In the genomic region with DNA sequence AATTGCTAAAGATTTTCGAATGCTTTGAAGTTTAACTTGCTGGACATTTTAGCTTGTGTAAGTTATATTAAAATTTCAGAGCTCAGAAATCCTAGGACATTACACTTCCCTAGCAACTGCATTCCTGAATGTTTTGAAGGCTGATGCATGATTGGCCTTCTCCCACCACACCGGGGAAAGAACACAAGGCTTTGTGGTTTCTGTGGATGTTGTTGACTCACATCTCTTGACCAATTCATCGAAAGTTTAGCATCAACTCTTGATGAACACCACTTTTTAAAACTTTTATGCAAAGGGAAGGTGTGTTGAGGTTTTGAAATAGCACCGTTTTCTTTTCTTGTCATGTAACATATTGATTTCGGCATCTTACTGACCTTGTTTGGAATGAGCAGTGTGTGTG, we compare ENCODE assay signal across 14 cellular contexts.
A peak's percentile ranks its signal among the peaks of the same experiment; 100 is the strongest.
DNase-seq lines count a peak whose midpoint lies in the region; FAIRE-seq and TF ChIP-seq lines count a peak whose summit lies in the region.
"Had no signal": no experiment of that assay in that cellular context is flagged by ENCODE, and none has a peak within 500 bp of the region (broad histone marks: within the 10 kb centered on the region; RNA-seq: fewer than 3 reads in every experiment).

No MANE protein-coding gene starts in this region.

- H3K36me3 ChIP-seq in GM06990 (ENCODE audit: control insufficient read depth, insufficient read depth, low read length) (no peaks in the 10 kb centered on the region), bronchial epithelial cell (ENCODE audit: control insufficient read depth, insufficient read depth, low read length) (no peaks in the 10 kb centered on the region), smooth muscle cell (ENCODE audit: low read depth) (no peaks in the 10 kb centered on the region)
- H3K36me3 ChIP-seq: colonic mucosa, heart right ventricle had no signal

- FAIRE-seq in bronchial epithelial cell (lab: Jason Lieb, UNC), result no peak
- FAIRE-seq: G401.6 had no signal

- H3K27me3 ChIP-seq in GM06990 (replicated peaks; ENCODE audit: control insufficient read depth, insufficient read depth, low read length) (no peaks in the 10 kb centered on the region), bronchial epithelial cell (ENCODE audit: control insufficient read depth, insufficient read depth, low read length) (peaks cover 1% of the 10 kb centered on the region), smooth muscle cell (ENCODE audit: low read depth) (no peaks in the 10 kb centered on the region)
- H3K27me3 ChIP-seq: colonic mucosa, heart right ventricle had no signal

- no peaks in the 10 kb centered on the region for H3K9me3 ChIP-seq in smooth muscle cell (replicated peaks; ENCODE audit: low read depth)
- H3K9me3 ChIP-seq: colonic mucosa, heart right ventricle had no signal

- no peak overlapping the region for H3K9ac ChIP-seq in smooth muscle cell (ENCODE audit: low read depth)

- H3K4me2 ChIP-seq in smooth muscle cell, result no peak overlapping the region
- H3K4me2 ChIP-seq: GM23338 had no signal

- H3K4me3 ChIP-seq in GM06990 (replicated peaks; ENCODE audit: low read depth, low read length), result no peak overlapping the region
- no peak overlapping the region for H3K4me3 ChIP-seq in bronchial epithelial cell (ENCODE audit: low read depth, low read length)
- no peak overlapping the region for H3K4me3 ChIP-seq in smooth muscle cell
- H3K4me3 ChIP-seq: colonic mucosa, GM23338, heart right ventricle had no signal

- H4K20me1 ChIP-seq in smooth muscle cell (ENCODE audit: low read depth), result no peaks in the 10 kb centered on the region

- H3K4me1 ChIP-seq in smooth muscle cell (ENCODE audit: low read depth), result no peaks in the 10 kb centered on the region
- H3K4me1 ChIP-seq: colonic mucosa, heart right ventricle had no signal

- WGBS in smooth muscle cell (ENCODE audit: low lambda C conversion rate), result 69% methylated on average over 5 of the region's 5 CpGs

- H2AFZ ChIP-seq in smooth muscle cell (ENCODE audit: low read depth), result no peak overlapping the region
- H2AFZ ChIP-seq: GM23338 had no signal

- no peaks in the 10 kb centered on the region for H3F3A ChIP-seq in smooth muscle cell (ENCODE audit: low read depth)

- H3K27ac ChIP-seq in smooth muscle cell (ENCODE audit: low read depth), result peak overlapping the region; percentile 47
- H3K27ac ChIP-seq: colonic mucosa, heart right ventricle had no signal

- TF ChIP-seq CTCF in GM06990 (IDR thresholded peaks at IDR 0.05; ENCODE audit: insufficient read depth, low read length, poor library complexity, severe bottlenecking), result no peak
- no peak for TF ChIP-seq CTCF in bronchial epithelial cell (IDR thresholded peaks at IDR 0.05; ENCODE audit: insufficient read depth, low read length, severe bottlenecking)
- no peak for TF ChIP-seq CTCF in smooth muscle cell (IDR thresholded peaks at IDR 0.05; ENCODE audit: borderline replicate concordance, insufficient read depth, poor library complexity, severe bottlenecking)

- H3K79me2 ChIP-seq in smooth muscle cell (ENCODE audit: low read depth), result no peaks in the 10 kb centered on the region

- DNase-seq in GM06990 (ENCODE audit: extremely low read depth, insufficient read length), result peak; percentile 24
- peak; percentile 69 for DNase-seq in HS-5 (ENCODE audit: low read depth)
- DNase-seq in bronchial epithelial cell (ENCODE audit: low read depth), result peak; percentile 42
- DNase-seq in smooth muscle cell (lab: John Stamatoyannopoulos, UW; ENCODE audit: unreplicated experiment), result no peak
- no peak for DNase-seq in NCI-H524 (lab: John Stamatoyannopoulos, UW)
- DNase-seq in SIG-M5 (lab: John Stamatoyannopoulos, UW), result no peak
- no peak for DNase-seq in NCI-H82 treated with DMSO at 0.1 percent for 48 hours (lab: John Stamatoyannopoulos, UW; ENCODE audit: unreplicated experiment)
- DNase-seq: activated CD4-positive, alpha-beta T cell treated with anti-CD3 and anti-CD28 coated beads for 4 hours; activated T-cell treated with anti-CD3 and anti-CD28 coated beads, Interleukin-2, amount 50 U/mL, for 1 hour; colonic mucosa; heart right ventricle; SHP77 had no signal

Comparison
In these comparisons a context has a peak if more than half of its experiments do, and no peak if none do; other contexts are left out.
1. DNase-seq: peak in GM06990 (single experiment), HS-5 (single experiment) and bronchial epithelial cell (single experiment); none in smooth muscle cell (single experiment), NCI-H524 (0 of 2), SIG-M5 (single experiment) and NCI-H82 treated with DMSO at 0.1 percent for 48 hours (single experiment).